8 cellular contexts compared by ENCODE assay signal in the genomic region with DNA sequence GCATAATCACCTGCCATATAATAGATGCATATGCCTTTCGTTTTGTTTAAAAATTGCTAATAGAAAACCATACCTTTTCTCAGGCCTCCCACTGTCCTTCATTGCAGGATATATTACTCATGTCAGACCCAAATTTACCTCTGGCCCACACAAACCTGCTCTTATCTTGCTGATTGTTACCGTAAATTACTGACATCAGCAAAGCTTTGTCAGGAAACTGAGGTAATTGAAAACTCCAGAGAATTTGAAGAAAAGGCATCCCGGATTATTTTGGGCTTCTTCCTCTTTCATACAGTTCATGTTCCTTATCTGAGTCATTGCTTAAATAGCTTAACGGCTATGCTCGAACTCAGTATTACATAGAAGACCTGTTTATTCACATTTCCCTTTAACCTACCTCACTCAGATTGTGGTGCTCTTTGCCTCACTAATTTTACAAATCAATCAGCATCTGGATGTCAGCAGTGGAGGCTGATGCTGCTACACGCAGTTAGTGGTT.
DNase-seq lines count a peak whose midpoint lies in the region; ATAC-seq lines count a peak whose summit lies in the region.

No MANE protein-coding gene starts in this region.

- DNase-seq in activated naive CD4-positive, alpha-beta T cell treated with anti-CD3 and anti-CD28 coated beads, Interleukin-2, amount 50 U/mL, for 72 hours (ENCODE audit: low spot score in 2 of 2): no peak
- DNase-seq in activated naive CD4-positive, alpha-beta T cell (lab: John Stamatoyannopoulos, UW): no peak
- DNase-seq in SKM-1 treated with dmso at 0.1 percent for 144 hours (lab: John Stamatoyannopoulos, UW; ENCODE audit: unreplicated experiment) (peak; percentile 71), DMS153 (lab: John Stamatoyannopoulos, UW) (no peak), putamen (ENCODE audit: low spot score) (no peak)
- peak; percentile 64 for DNase-seq in stimulated activated naive B cell treated with anti-CD40 and anti-IgM and Interleukin-4, amounts not matched to agents 10 μg/mL and 1 μg/mL and 100 μg/mL, for 72 hours
- DNase-seq in activated effector memory CD4-positive, alpha-beta T cell treated with anti-CD3 and anti-CD28 coated beads, Interleukin-2, amount 50 U/mL, for 16 hours: no peak

- peaks cover 46 to 88% of the 10 kb centered on the region in 2 donors for H3K4me1 Mint-ChIP-seq in stimulated activated naive B cell treated with anti-CD40 and anti-IgM and Interleukin-4, amounts not matched to agents 10 μg/mL and 1 μg/mL and 100 μg/mL, for 72 hours

- H3K9me3 Mint-ChIP-seq in activated naive CD4-positive, alpha-beta T cell treated with anti-CD3 and anti-CD28 coated beads, Interleukin-2, amount 50 U/mL, for 72 hours: no peaks in the 10 kb centered on the region
- peaks cover 0 to 4% of the 10 kb centered on the region in 2 donors for H3K9me3 Mint-ChIP-seq in stimulated activated naive B cell treated with anti-CD40 and anti-IgM and Interleukin-4, amounts not matched to agents 10 μg/mL and 1 μg/mL and 100 μg/mL, for 72 hours

- H3K36me3 Mint-ChIP-seq in activated naive CD4-positive, alpha-beta T cell treated with anti-CD3 and anti-CD28 coated beads, Interleukin-2, amount 50 U/mL, for 72 hours: no peaks in the 10 kb centered on the region
- peaks cover 2 to 3% of the 10 kb centered on the region in 2 donors for H3K36me3 Mint-ChIP-seq in stimulated activated naive B cell treated with anti-CD40 and anti-IgM and Interleukin-4, amounts not matched to agents 10 μg/mL and 1 μg/mL and 100 μg/mL, for 72 hours

- H3K4me3 Mint-ChIP-seq in stimulated activated naive B cell treated with anti-CD40 and anti-IgM and Interleukin-4, amounts not matched to agents 10 μg/mL and 1 μg/mL and 100 μg/mL, for 72 hours: peak overlapping the region; percentile 58 to 74

- H3K27me3 Mint-ChIP-seq in stimulated activated naive B cell treated with anti-CD40 and anti-IgM and Interleukin-4, amounts not matched to agents 10 μg/mL and 1 μg/mL and 100 μg/mL, for 72 hours: no peaks in the 10 kb centered on the region

- peak; percentile 40 to 64 for ATAC-seq in activated naive CD4-positive, alpha-beta T cell treated with anti-CD3 and anti-CD28 coated beads, Interleukin-2, amount 50 U/mL, for 72 hours
- ATAC-seq in HG03060 (IDR thresholded peaks at IDR 0.05; ENCODE audit: low read depth, unreplicated experiment): peak; percentile 56
- peak; percentile 86 to 91 for ATAC-seq in stimulated activated naive B cell treated with anti-CD40 and anti-IgM and Interleukin-4, amounts not matched to agents 10 μg/mL and 1 μg/mL and 100 μg/mL, for 72 hours (replicated peaks)

- no peak overlapping the region for H3K27ac Mint-ChIP-seq in activated naive CD4-positive, alpha-beta T cell treated with anti-CD3 and anti-CD28 coated beads, Interleukin-2, amount 50 U/mL, for 72 hours
- peak overlapping the region; percentile 98 for H3K27ac Mint-ChIP-seq in stimulated activated naive B cell treated with anti-CD40 and anti-IgM and Interleukin-4, amounts not matched to agents 10 μg/mL and 1 μg/mL and 100 μg/mL, for 72 hours

Comparison
In these comparisons a context has a peak if more than half of its experiments do, and no peak if none do; other contexts are left out.
1. DNase-seq: peak in SKM-1 treated with dmso at 0.1 percent for 144 hours (single experiment) and stimulated activated naive B cell treated with anti-CD40 and anti-IgM and Interleukin-4, amounts not matched to agents 10 μg/mL and 1 μg/mL and 100 μg/mL, for 72 hours (single experiment); none in activated naive CD4-positive, alpha-beta T cell treated with anti-CD3 and anti-CD28 coated beads, Interleukin-2, amount 50 U/mL, for 72 hours (0 of 2), activated naive CD4-positive, alpha-beta T cell (0 of 4), activated effector memory CD4-positive, alpha-beta T cell treated with anti-CD3 and anti-CD28 coated beads, Interleukin-2, amount 50 U/mL, for 16 hours (single experiment), DMS153 (single experiment) and putamen (single experiment).
2. Peak in every context shown above with its lines, with median percentiles within 50 percentile points of each other: ATAC-seq.